1 cellular context compared by ENCODE assay signal in the genomic region with DNA sequence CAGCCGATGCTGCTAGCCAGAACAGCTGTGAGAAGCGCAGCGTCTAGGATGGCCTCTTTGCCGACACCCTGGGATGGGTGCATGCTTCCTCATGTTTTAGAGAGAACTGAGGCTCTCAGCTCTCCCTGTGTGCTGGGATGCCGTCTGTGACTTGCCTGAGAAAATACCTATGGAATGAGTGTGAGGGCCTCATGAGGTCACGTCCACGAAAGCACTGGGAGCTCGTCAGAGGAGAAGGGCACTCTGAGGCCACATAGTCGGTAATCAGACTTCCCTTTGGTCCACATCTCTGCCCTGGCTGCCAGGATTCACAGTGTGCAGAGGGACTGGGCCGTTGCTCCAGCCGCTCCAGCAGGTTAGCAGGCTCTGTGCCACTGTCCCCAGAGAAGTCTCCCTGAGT.
TF ChIP-seq lines count a peak whose summit lies in the region.

No MANE protein-coding gene starts in this region.

TF ChIP-seq in K562, 482 proteins besides CTCF, POLR2A, EP300 and RAD21 (continued from another document):
- no peak for TF ChIP-seq ZNF592 (IDR thresholded peaks at IDR 0.05)
- TF ChIP-seq ZNF444 (CRISPR knock-in tag; IDR thresholded peaks at IDR 0.05): no peak
TF ChIP-seq in K562: peak in this region for 0.
